In genomic region chr17:1322469-1322868, GRCh38 we compare ENCODE assay signal across 19 cellular contexts. TPM values are rescaled to one million over a fixed set of nuclear protein-coding genes. Genes with fewer than 3 reads are reported as not detected.
DNase-seq lines count a peak whose midpoint lies in the region; ATAC-seq, FAIRE-seq and TF ChIP-seq lines count a peak whose summit lies in the region.
"Had no signal": no experiment of that assay in that cellular context is flagged by ENCODE, and none has a peak within 500 bp of the region (broad histone marks: within the 10 kb centered on the region; RNA-seq: fewer than 3 reads in every experiment).

No MANE protein-coding gene starts in this region.

- H3K27ac ChIP-seq in Karpas-422 (ENCODE audit: low read length) (no peak overlapping the region), K562 (ENCODE audit: extremely low read depth, low read depth, low read length) (peak overlapping the region; percentile 72)
- H3K27ac ChIP-seq: C4-2B had no signal

- no peak overlapping the region for H3K4me3 Mint-ChIP-seq in activated CD8-positive, alpha-beta T cell treated with anti-CD3 and anti-CD28 coated beads for 36 hours
- H3K4me3 Mint-ChIP-seq: CD4-positive, alpha-beta T cell; GM23338; HFFc6 had no signal

- TF ChIP-seq RAD21 in K562 (CRISPR knock-in tag; conservative IDR thresholded peaks at IDR 0.05 in 1 of 2, IDR thresholded peaks at IDR 0.05 in 1 of 2) = no peak

- H3K9me2 ChIP-seq in Karpas-422 (replicated peaks; ENCODE audit: insufficient read depth, low read length) = no peaks in the 10 kb centered on the region

- CTCF ChIA-PET in K562 (lab: Yijun Ruan, JAX; ENCODE audit: low intra/inter-chr PET ratio) = no interaction called here
- CTCF ChIA-PET in activated CD8-positive, alpha-beta T cell treated with anti-CD3 and anti-CD28 coated beads for 36 hours (lab: Charles Lee) = interaction anchor here (0.7 to 1.8 kb wide), 2 partner anchors 10 to 43 kb away, joined by 3 to 12 read pairs; no protein-coding TSS in a partner anchor

- no peak for FAIRE-seq in K562 (lab: Jason Lieb, UNC)
- FAIRE-seq: A204.1, H54 had no signal

- H3K27me3 ChIP-seq in Karpas-422 (ENCODE audit: low read length) = no peaks in the 10 kb centered on the region
- no peaks in the 10 kb centered on the region for H3K27me3 ChIP-seq in K562 (ENCODE audit: control insufficient read depth in 2 of 2, insufficient read depth in 2 of 2, low read length in 2 of 2)
- H3K27me3 ChIP-seq: BE2C had no signal

- H3K27ac Mint-ChIP-seq in activated CD8-positive, alpha-beta T cell treated with anti-CD3 and anti-CD28 coated beads for 36 hours = no peak overlapping the region
- H3K27ac Mint-ChIP-seq: CD4-positive, alpha-beta T cell; GM23338; HFFc6 had no signal

- H3K9me1 ChIP-seq in K562 (ENCODE audit: control insufficient read depth, insufficient read depth, low read length) = no peaks in the 10 kb centered on the region

- WGBS in K562 (ENCODE audit: insufficient coverage, low coverage, missing lambda C conversion rate) = 19% methylated on average over 8 of the region's 10 CpGs

- H3K36me3 ChIP-seq in Karpas-422 (ENCODE audit: insufficient read depth, low read length) (no peaks in the 10 kb centered on the region), K562 (ENCODE audit: control insufficient read depth, insufficient read depth, low read length) (no peaks in the 10 kb centered on the region)
- H3K36me3 ChIP-seq: BE2C had no signal

- TF ChIP-seq POLR2A in K562 (conservative IDR thresholded peaks at IDR 0.05) = 0 out of 2 replicates have a peak, but pooled peaks have one; percentile 4

- POLR2A ChIA-PET in K562 (lab: Yijun Ruan, JAX) = interaction anchor here (0.7 kb wide), 3 partner anchors 42 to 706 kb away, joined by 3 to 4 read pairs (median 3); partner anchors contain the start of gene YWHAE
- POLR2A ChIA-PET in activated CD8-positive, alpha-beta T cell treated with anti-CD3 and anti-CD28 coated beads for 36 hours (lab: Charles Lee) = no interaction called here

- H3K4me3 ChIP-seq in Karpas-422 (ENCODE audit: low read length) (no peak overlapping the region), K562 (no peak overlapping the region)
- H3K4me3 ChIP-seq: GM23338 had no signal

- H3K4me1 ChIP-seq in Karpas-422 (ENCODE audit: low read length) = no peaks in the 10 kb centered on the region
- H3K4me1 ChIP-seq in K562 (replicated peaks in 1 of 2; ENCODE audit: control insufficient read depth in 2 of 2, insufficient read depth in 2 of 2, low read length in 2 of 2) = peaks cover 13 to 23% of the 10 kb centered on the region in 2 experiments; a peak in 4 of 5 replicates
- H3K4me1 ChIP-seq: BE2C had no signal

- no TSS peak for BruUV-seq in K562 (replicated peaks; lab: Mats Ljungman, UMichigan)

- H3K79me2 ChIP-seq in Karpas-422 (ENCODE audit: low read length) = no peaks in the 10 kb centered on the region
- no peaks in the 10 kb centered on the region for H3K79me2 ChIP-seq in K562 (ENCODE audit: control insufficient read depth, insufficient read depth, low read length)

- peak; percentile 10; the same call in 2 of the 3 replicates for ATAC-seq in K562
- ATAC-seq in activated CD8-positive, alpha-beta T cell treated with anti-CD3 and anti-CD28 coated beads for 36 hours = no peak
- no peak for ATAC-seq in HG03175 (IDR thresholded peaks at IDR 0.05; ENCODE audit: unreplicated experiment)
- no peak for ATAC-seq in HG03135 (IDR thresholded peaks at IDR 0.05; ENCODE audit: unreplicated experiment)
- ATAC-seq: GM23338 had no signal

- intact Hi-C loops in K562 (cut with micrococcal nuclease) = no loop called here
- intact Hi-C loops in activated CD8-positive, alpha-beta T cell treated with anti-CD3 and anti-CD28 coated beads for 36 hours (cut with micrococcal nuclease) = no loop called here

- H3K9ac ChIP-seq in Karpas-422 (ENCODE audit: low read length) (no peak overlapping the region), K562 (ENCODE audit: insufficient read depth in 1 of 2, low read depth in 2 of 2, low read length in 2 of 2) (peak overlapping the region; percentile 7 to 50; a peak in 3 of 4 replicates)

- H4K20me1 ChIP-seq in Karpas-422 (ENCODE audit: insufficient read depth, low read depth, low read length) (no peaks in the 10 kb centered on the region), K562 (replicated peaks; ENCODE audit: control insufficient read depth, insufficient read depth, low read length) (no peaks in the 10 kb centered on the region)

- H3K9me3 Mint-ChIP-seq in activated CD8-positive, alpha-beta T cell treated with anti-CD3 and anti-CD28 coated beads for 36 hours = no peaks in the 10 kb centered on the region
- H3K9me3 Mint-ChIP-seq: CD4-positive, alpha-beta T cell; GM23338; HFFc6 had no signal

- no peaks in the 10 kb centered on the region for H3K4me1 Mint-ChIP-seq in activated CD8-positive, alpha-beta T cell treated with anti-CD3 and anti-CD28 coated beads for 36 hours (ENCODE audit: low read depth)
- H3K4me1 Mint-ChIP-seq: GM23338 had no signal

- H3K4me2 ChIP-seq in Karpas-422 (ENCODE audit: low read depth, low read length, poor library complexity, severe bottlenecking) = no peak overlapping the region
- H3K4me2 ChIP-seq in K562 (ENCODE audit: insufficient read depth, low read length) = peak overlapping the region; percentile 69
- H3K4me2 ChIP-seq: GM23338 had no signal

- TF ChIP-seq EP300 in K562 (IDR thresholded peaks at IDR 0.05; ENCODE audit: low read length) = no peak

- peaks cover 10% of the 10 kb centered on the region for H3K27me3 Mint-ChIP-seq in activated CD8-positive, alpha-beta T cell treated with anti-CD3 and anti-CD28 coated beads for 36 hours

- no peak for TF ChIP-seq CTCF in K562 (IDR thresholded peaks at IDR 0.05 in 2 of 3, conservative IDR thresholded peaks at IDR 0.05 in 1 of 3; ENCODE audit: insufficient read depth in 2 of 3, low read depth in 1 of 3, low read length in 3 of 3)
- no peak for TF ChIP-seq CTCF in activated CD8-positive, alpha-beta T cell treated with anti-CD3 and anti-CD28 coated beads for 36 hours (IDR thresholded peaks at IDR 0.05)

- in situ Hi-C loops in K562 (cut with MboI) = no loop called here

- H2AFZ ChIP-seq in Karpas-422 (ENCODE audit: low read length) = no peak overlapping the region
- peak overlapping the region; percentile 44 for H2AFZ ChIP-seq in K562 (ENCODE audit: low read depth, low read length)
- H2AFZ ChIP-seq: GM23338 had no signal

- peak; percentile 16 for DNase-seq in activated effector memory CD4-positive, alpha-beta T cell treated with anti-CD3 and anti-CD28 coated beads, Interleukin-2, amount 50 U/mL, for 16 hours
- no peak for DNase-seq in activated effector memory CD4-positive, alpha-beta T cell treated with Interleukin-2 at 50 U/mL for 16 hours
- DNase-seq in Karpas-422 (peak; percentile 24), K562 (ENCODE audit: extremely low read depth in 1 of 4, low spot score in 3 of 4) (no peak)
- DNase-seq in activated CD8-positive, alpha-beta T cell treated with anti-CD3 and anti-CD28 coated beads for 36 hours = no peak
- DNase-seq: ACHN; BE2C; CD4-positive, alpha-beta T cell; DMS79 treated with DMSO at 0.1 percent for 48 hours; GF-D8; HCEC 1CT; HFFc6 had no signal

- H3K36me3 Mint-ChIP-seq in activated CD8-positive, alpha-beta T cell treated with anti-CD3 and anti-CD28 coated beads for 36 hours (ENCODE audit: low read depth) = no peaks in the 10 kb centered on the region

- H3K9me3 ChIP-seq in Karpas-422 (ENCODE audit: low read length) (no peaks in the 10 kb centered on the region), K562 (replicated peaks; ENCODE audit: control insufficient read depth, insufficient read depth, low read depth, low read length) (peaks cover 3% of the 10 kb centered on the region; the same call in 1 of the 2 replicates)
- H3K9me3 ChIP-seq: BE2C had no signal

RNA-seq across cellular contexts. Expression of gene TRARG1, which starts 43.0 kb away (rescaled TPM):
- not detected in 2 replicates for total RNA-seq in Karpas-422 (2014; rRNA removed; shearing (Covaris generic); ENCODE audit: low replicate concordance)
- 0.07 TPM in 1 of 2 replicates, not detected in the other for total RNA-seq in K562 (2011; cell fraction: chromatin; rRNA removed; ENCODE audit: low replicate concordance)
- 0.17 TPM in 1 of 2 replicates, not detected in the other for total RNA-seq in K562 (2011; cell fraction: nucleolus; rRNA removed)
- total RNA-seq in K562 (2011; cell fraction: nucleoplasm; rRNA removed) = not detected in 2 replicates
- total RNA-seq in K562 (2014; rRNA removed) (not detected in 2 replicates), K562 (2014; rRNA removed; fragmentation: Illumina TruSeq; extraction: Trizol) (not detected in 2 replicates), K562 (2015; rRNA removed; fragmentation: Illumina TruSeq; extraction: Trizol) (not detected in 2 replicates), K562 (2021) (not detected in 2 replicates)
- polyA plus RNA-seq in K562 (2011; rRNA removed) (0.01 and 0.06 TPM in 2 replicates), K562 (2014; fragmentation: Illumina TruSeq; extraction: Trizol) (not detected in 2 replicates), K562 (2014; fragmentation: Nextera tagmentation; extraction: Ambion mirVana) (not detected), K562 (2014; rRNA removed) (not detected in 2 replicates)
- polyA plus RNA-seq in K562 (2011; cell fraction: cytosol; rRNA removed) = 0.25 TPM in 1 of 2 replicates, not detected in the other
- 0.11 TPM in 1 of 2 replicates, not detected in the other for polyA plus RNA-seq in K562 (2011; cell fraction: nucleus; rRNA removed)
- 0.01 TPM in 1 of 2 replicates, not detected in the other for polyA plus RNA-seq in K562 (2012)
- 0.07 TPM in 1 of 2 replicates, not detected in the other for polyA minus RNA-seq in K562 (2011; rRNA and poly(A)+ RNA removed)
- polyA minus RNA-seq in K562 (2011; cell fraction: cytosol; rRNA and poly(A)+ RNA removed) = 0.29 TPM in 1 of 2 replicates, not detected in the other
- polyA minus RNA-seq in K562 (2011; cell fraction: nucleus; rRNA and poly(A)+ RNA removed) = not detected in 2 replicates
- total RNA-seq in activated CD8-positive, alpha-beta T cell treated with anti-CD3 and anti-CD28 coated beads for 36 hours = not detected
- total RNA-seq: CD4-positive, alpha-beta T cell; GM23338; HFFc6; HT-29 had no signal
- polyA plus RNA-seq: GM23338 had no signal

RNA-seq across cellular contexts. Expression of gene BHLHA9, which starts 52.2 kb away (rescaled TPM):
- total RNA-seq in Karpas-422 (2014; rRNA removed; shearing (Covaris generic); ENCODE audit: low replicate concordance) = not detected in 2 replicates
- total RNA-seq in K562 (2011; cell fraction: chromatin; rRNA removed; ENCODE audit: low replicate concordance) = not detected in 2 replicates
- not detected in 2 replicates for total RNA-seq in K562 (2011; cell fraction: nucleolus; rRNA removed)
- not detected in 2 replicates for total RNA-seq in K562 (2011; cell fraction: nucleoplasm; rRNA removed)
- not detected in 2 replicates for total RNA-seq in K562 (2014; rRNA removed)
- not detected in 2 replicates for total RNA-seq in K562 (2014; rRNA removed; fragmentation: Illumina TruSeq; extraction: Trizol)
- total RNA-seq in K562 (2015; rRNA removed; fragmentation: Illumina TruSeq; extraction: Trizol) = not detected in 2 replicates
- total RNA-seq in K562 (2021) = not detected in 2 replicates
- polyA plus RNA-seq in K562 (2011; rRNA removed) = not detected in 2 replicates
- polyA plus RNA-seq in K562 (2011; cell fraction: cytosol; rRNA removed) = not detected in 2 replicates
- not detected in 2 replicates for polyA plus RNA-seq in K562 (2011; cell fraction: nucleus; rRNA removed)
- not detected in 2 replicates for polyA plus RNA-seq in K562 (2012)
- not detected in 2 replicates for polyA plus RNA-seq in K562 (2014; fragmentation: Illumina TruSeq; extraction: Trizol)
- not detected for polyA plus RNA-seq in K562 (2014; fragmentation: Nextera tagmentation; extraction: Ambion mirVana)
- not detected in 2 replicates for polyA plus RNA-seq in K562 (2014; rRNA removed)
- not detected in 2 replicates for polyA minus RNA-seq in K562 (2011; rRNA and poly(A)+ RNA removed)
- polyA minus RNA-seq in K562 (2011; cell fraction: cytosol; rRNA and poly(A)+ RNA removed) = not detected in 2 replicates
- polyA minus RNA-seq in K562 (2011; cell fraction: nucleus; rRNA and poly(A)+ RNA removed) = not detected in 2 replicates
- total RNA-seq in activated CD8-positive, alpha-beta T cell treated with anti-CD3 and anti-CD28 coated beads for 36 hours = not detected
- total RNA-seq: CD4-positive, alpha-beta T cell; HFFc6; HT-29 had no signal

Comparison
In these comparisons a context has a peak if more than half of its experiments do, and no peak if none do; other contexts are left out.
1. DNase-seq: peak in activated effector memory CD4-positive, alpha-beta T cell treated with anti-CD3 and anti-CD28 coated beads, Interleukin-2, amount 50 U/mL, for 16 hours (single experiment) and Karpas-422 (single experiment); none in activated effector memory CD4-positive, alpha-beta T cell treated with Interleukin-2 at 50 U/mL for 16 hours (single experiment), K562 (0 of 4) and activated CD8-positive, alpha-beta T cell treated with anti-CD3 and anti-CD28 coated beads for 36 hours (single experiment).